8 cellular contexts compared by ENCODE assay signal in the genomic region with DNA sequence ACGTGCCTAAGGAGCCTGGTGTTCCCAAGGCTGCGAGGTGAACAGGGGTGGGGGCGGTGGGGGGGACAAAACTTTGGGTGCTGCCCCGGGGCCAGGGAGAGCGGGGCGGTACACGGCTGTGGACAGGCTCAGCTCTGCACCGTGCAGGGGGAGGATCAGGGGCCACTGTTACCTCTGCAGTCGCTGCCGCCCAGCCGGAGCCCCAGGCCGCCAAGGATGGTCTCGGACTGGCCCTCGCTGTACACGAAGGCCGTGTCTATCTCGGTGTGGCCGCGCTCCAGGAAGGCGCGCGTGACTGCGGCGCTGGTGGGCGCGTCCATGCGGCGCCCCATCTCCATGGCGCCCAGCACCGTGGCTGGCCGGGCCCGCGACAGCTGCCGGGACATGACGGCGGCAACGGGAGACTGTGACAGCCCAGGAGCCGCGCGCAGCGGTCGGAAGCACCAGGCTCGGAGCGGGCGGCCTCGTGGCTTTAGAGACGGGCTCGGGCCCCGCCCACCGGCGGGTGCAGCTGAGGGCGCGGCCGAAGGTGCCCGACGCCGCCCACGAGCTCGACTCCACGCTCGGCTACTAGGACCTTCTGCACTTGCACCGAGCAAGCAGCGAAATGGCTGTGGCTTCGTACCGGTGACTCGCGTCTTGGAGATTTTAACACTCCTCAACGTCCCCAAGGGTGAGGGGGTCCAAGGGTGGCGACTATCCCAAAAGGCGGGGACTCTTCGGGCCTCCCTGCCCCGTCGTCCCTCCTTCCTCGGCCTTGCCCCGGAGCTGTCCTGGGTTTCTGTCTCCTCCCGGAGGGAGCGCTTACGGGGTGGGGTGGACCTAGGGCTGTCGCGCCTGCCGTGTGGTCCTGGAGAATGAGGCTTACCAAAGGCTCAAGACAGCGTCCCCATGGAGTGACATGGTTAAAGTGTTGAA. TPM values are rescaled to one million over a fixed set of nuclear protein-coding genes. Genes with fewer than 3 reads are reported as not detected.
DNase-seq lines count a peak whose midpoint lies in the region; ATAC-seq and TF ChIP-seq lines count a peak whose summit lies in the region.
"Not testable (repeated sequence)": the region's sequence is repeated elsewhere in the genome, so short reads cannot be mapped to it uniquely, and the experiment has no call there.

A gene (minus strand): TSS at position 447 of the 918 bp plus-strand sequence. CDS start 61 bp downstream, at position 386.

- not testable (repeated sequence) for H3K4me1 ChIP-seq in mammary epithelial cell (ENCODE audit: insufficient read depth, low read length); upper lobe of right lung
- peaks cover 19% of the 10 kb centered on the region for H3K4me1 ChIP-seq in mucosa of descending colon (ENCODE audit: low read depth)

- H3K9me3 ChIP-seq in mammary epithelial cell (replicated peaks; ENCODE audit: insufficient read depth, low read length); mucosa of descending colon; upper lobe of right lung: not testable (repeated sequence)

- intact Hi-C loops in mammary epithelial cell (cut with micrococcal nuclease); Right ventricle myocardium inferior (cut with DNase I); mucosa of descending colon (cut with DNase I, micrococcal nuclease); upper lobe of right lung (cut with DNase I): not testable (repeated sequence)

- DNase-seq in GM03348 (ENCODE audit: low spot score) (peak; percentile 84), RPMI8226 (peak; percentile 75), activated T-cell treated with anti-CD3 and anti-CD28 coated beads for 1 hour (ENCODE audit: low read depth) (peak; percentile 42), mammary epithelial cell (peak; percentile 17), Right ventricle myocardium inferior (ENCODE audit: missing footprints) (peak; percentile 75), mucosa of descending colon (peak; percentile 86 to 89 (median 89)), upper lobe of right lung (peak; percentile 87)
- peak; percentile 43 to 62 (median 45) for DNase-seq in stimulated activated CD4-positive, alpha-beta T cell treated with anti-CD3 and anti-CD28 coated beads, Interleukin-12 subunit alpha, Interleukin-12 subunit beta, amount 100 ng/mL, for 48 hours (ENCODE audit: low read depth in 2 of 3, low spot score in 1 of 3)

- CTCF ChIA-PET in mammary epithelial cell (lab: Charles Lee; ENCODE audit: low non-redundant PET), result not testable (repeated sequence)

- not testable (repeated sequence) for H4K20me1 ChIP-seq in mammary epithelial cell (ENCODE audit: insufficient read depth, low read length)

- peak within 1 kb of the TSS; percentile 89 for H3K4me2 ChIP-seq in mammary epithelial cell (ENCODE audit: insufficient read depth, low read depth, low read length)

- H3K27me3 ChIP-seq in mammary epithelial cell (ENCODE audit: insufficient read depth, low read length); upper lobe of right lung: not testable (repeated sequence)

- TF ChIP-seq CTCF in mammary epithelial cell (conservative IDR thresholded peaks at IDR 0.05 in 1 of 2, IDR thresholded peaks at IDR 0.05 in 1 of 2; ENCODE audit: extremely low read depth in 1 of 2, insufficient read depth in 1 of 2, low read depth in 1 of 2, low read length in 2 of 2); mucosa of descending colon (IDR thresholded peaks at IDR 0.05); upper lobe of right lung (IDR thresholded peaks at IDR 0.05): not testable (repeated sequence)

- not testable (repeated sequence) for H3K36me3 ChIP-seq in mammary epithelial cell (ENCODE audit: insufficient read depth, low read length); mucosa of descending colon (ENCODE audit: low read depth); upper lobe of right lung

- peak within 1 kb of the TSS; percentile 96 for H2AFZ ChIP-seq in mammary epithelial cell (ENCODE audit: low read depth, low read length)

- in situ Hi-C loops in mammary epithelial cell (cut with MboI; ENCODE audit: low sequenced_read_pairs in 2 of 2), result not testable (repeated sequence)

- H3K27ac ChIP-seq in mammary epithelial cell (ENCODE audit: insufficient read depth, low read depth, low read length); upper lobe of right lung: not testable (repeated sequence)

- dilution Hi-C loops in mammary epithelial cell (cut with HindIII; ENCODE audit: low sequenced_read_pairs), result not testable (repeated sequence)

- WGBS in mammary epithelial cell (ENCODE audit: low coverage, missing lambda C conversion rate), result 8% methylated on average over 10 of the region's 82 CpGs

- H3K4me3 ChIP-seq in mammary epithelial cell (replicated peaks in 1 of 3; ENCODE audit: insufficient read depth in 1 of 3, low read depth in 2 of 3, low read length in 3 of 3) (peak within 1 kb of the TSS; percentile 45 to 55 (median 52)), mucosa of descending colon (peak within 1 kb of the TSS; percentile 28), upper lobe of right lung (peak within 1 kb of the TSS; percentile 44)

- not testable (repeated sequence) for H3K79me2 ChIP-seq in mammary epithelial cell (ENCODE audit: insufficient read depth, low read length)

- BruUV-seq in mammary epithelial cell (replicated peaks; lab: Mats Ljungman, UMichigan), result not testable (repeated sequence)

- ATAC-seq in Right ventricle myocardium inferior (peak; percentile 85), mucosa of descending colon (peak; percentile 88), upper lobe of right lung (peak; percentile 95)

- H3K9ac ChIP-seq in mammary epithelial cell (ENCODE audit: insufficient read depth, low read length), result not testable (repeated sequence)

RNA-seq across cellular contexts. Expression of the gene that starts here (rescaled TPM):
- total RNA-seq in mammary epithelial cell, result under 1 TPM; 0.50 to 0.59 TPM
- 0.16 TPM for polyA plus RNA-seq in mammary epithelial cell
- polyA minus RNA-seq in mammary epithelial cell, result not detected
- not detected for total RNA-seq in Right ventricle myocardium inferior
- total RNA-seq in mucosa of descending colon, result 10 to 100 TPM; 40.9 to 97.8 (median 93.7) TPM
- 0.43 TPM for total RNA-seq in upper lobe of right lung

Comparison
In these comparisons a context has a peak if more than half of its experiments do, and no peak if none do; other contexts are left out.
1. RNA of the gene that starts here (total RNA-seq): 40.9 to 97.8 TPM in mucosa of descending colon; 0.50 to 0.59 TPM in mammary epithelial cell, 0.43 TPM in upper lobe of right lung (single experiment) and not detected in Right ventricle myocardium inferior (single experiment); every median in the first group is over 10 times any median in the second.
2. Peak in DNase-seq, H3K4me3 ChIP-seq and H3K4me2 ChIP-seq in mammary epithelial cell; RNA of the gene not detected or under 1 TPM.
3. Peak in DNase-seq and ATAC-seq in Right ventricle myocardium inferior; RNA of the gene not detected or under 1 TPM.
4. Peak in DNase-seq, ATAC-seq and H3K4me3 ChIP-seq in upper lobe of right lung; RNA of the gene not detected or under 1 TPM.
5. DNase-seq: peak in every context shown above with its lines; median percentile 89 in mucosa of descending colon; 87 in upper lobe of right lung; 84 in GM03348; 75 in RPMI8226; 75 in Right ventricle myocardium inferior; 45 in stimulated activated CD4-positive, alpha-beta T cell treated with anti-CD3 and anti-CD28 coated beads, Interleukin-12 subunit alpha, Interleukin-12 subunit beta, amount 100 ng/mL, for 48 hours; 42 in activated T-cell treated with anti-CD3 and anti-CD28 coated beads for 1 hour; 17 in mammary epithelial cell.
6. Peak in every context shown above with its lines, with median percentiles within 50 percentile points of each other: H3K4me3 ChIP-seq and ATAC-seq.